ENCODE assay signal across 19 cellular contexts in the genomic region with DNA sequence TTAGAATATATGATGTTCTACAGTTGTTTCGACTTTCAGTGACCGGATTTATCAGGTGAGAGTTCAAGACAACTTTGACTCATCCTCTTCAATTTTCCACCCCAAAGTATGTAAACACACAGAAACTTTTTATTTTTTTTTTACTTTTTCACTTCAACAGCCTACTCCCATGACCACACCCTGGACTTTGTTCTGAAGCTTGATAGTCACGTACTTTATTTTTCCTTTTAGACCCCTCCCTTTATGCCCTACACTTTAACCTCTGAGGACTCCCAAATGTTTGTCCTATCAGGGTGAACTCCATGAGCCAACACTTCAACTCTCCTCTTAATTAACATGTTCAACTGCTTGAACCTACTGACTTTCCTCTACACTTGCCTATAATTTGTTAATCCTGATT.
"Had no signal": no experiment of that assay in that cellular context is flagged by ENCODE, and none has a peak within 500 bp of the region (broad histone marks: within the 10 kb centered on the region; RNA-seq: fewer than 3 reads in every experiment).

No MANE protein-coding gene starts in this region.

- ATAC-seq: esophagus mucosa; gastrocnemius medialis; sciatic nerve; stimulated activated effector memory CD8-positive, alpha-beta T cell treated with anti-CD3 and anti-CD28 coated beads, Interleukin-12 subunit alpha, Interleukin-12 subunit beta, amount 100 ng/mL, for 72 hours had no signal

- H3K27ac Mint-ChIP-seq: activated naive CD4-positive, alpha-beta T cell treated with anti-CD3 and anti-CD28 coated beads, Interleukin-2, amount 10 ng/mL, durations not matched to agents 7 days and 5 days had no signal

- H3K9me3 Mint-ChIP-seq: naive B cell; stimulated activated effector memory CD8-positive, alpha-beta T cell treated with anti-CD3 and anti-CD28 coated beads, Interleukin-12 subunit alpha, Interleukin-12 subunit beta, amount 100 ng/mL, for 72 hours had no signal

- H3K4me3 Mint-ChIP-seq: activated naive CD4-positive, alpha-beta T cell treated with anti-CD3 and anti-CD28 coated beads, Interleukin-2, amount 10 ng/mL, durations not matched to agents 7 days and 5 days; stimulated activated effector memory CD8-positive, alpha-beta T cell treated with anti-CD3 and anti-CD28 coated beads, Interleukin-12 subunit alpha, Interleukin-12 subunit beta, amount 100 ng/mL, for 72 hours had no signal

- H3K36me3 ChIP-seq: gastrocnemius medialis, left ventricle myocardium inferior, stomach, vagina had no signal

- H3K27ac ChIP-seq: gastrocnemius medialis, left ventricle myocardium inferior, vagina had no signal

- H3K4me3 ChIP-seq: gastrocnemius medialis, left ventricle myocardium inferior, stomach, vagina had no signal

- H3K9me3 ChIP-seq: gastrocnemius medialis, left ventricle myocardium inferior, stomach, vagina had no signal

- DNase-seq: activated CD4-positive, alpha-beta T cell treated with anti-CD3 and anti-CD28 coated beads, Interleukin-2, amount 50 U/mL, for 1 hour; activated CD4-positive, CD25-positive, alpha-beta regulatory T cell; activated naive CD4-positive, alpha-beta T cell treated with anti-CD3 and anti-CD28 coated beads, Interleukin-2, amount 10 ng/mL, durations not matched to agents 7 days and 5 days; activated T-cell treated with anti-CD3 and anti-CD28 coated beads, Interleukin-2, amount 50 U/mL, for 1 hour; cerebellar nuclear complex; effector CD4-positive, alpha-beta T cell; gastrocnemius medialis; head of caudate nucleus; left ventricle myocardium inferior; naive B cell; nucleus accumbens; stimulated activated CD4-positive, alpha-beta T cell treated with anti-CD3 and anti-CD28 coated beads, Interleukin-4, amount 100 ng/mL, for 24 hours; stomach; trophoblast cell had no signal

- H3K27me3 ChIP-seq: gastrocnemius medialis, stomach, vagina had no signal

- FAIRE-seq: bronchial epithelial cell had no signal

- H3K27me3 Mint-ChIP-seq: naive B cell had no signal
